8 cellular contexts compared by ENCODE assay signal in genomic region chr6:90156861-90157260, GRCh38.
A peak's percentile ranks its signal among the peaks of the same experiment; 100 is the strongest.
DNase-seq lines count a peak whose midpoint lies in the region; ATAC-seq, FAIRE-seq and TF ChIP-seq lines count a peak whose summit lies in the region.

No MANE protein-coding gene starts in this region.

- no peaks in the 10 kb centered on the region for H3K79me2 ChIP-seq in HCT116 (ENCODE audit: insufficient read depth, low read length)
- no peaks in the 10 kb centered on the region for H3K79me2 ChIP-seq in HepG2 (ENCODE audit: insufficient read depth, low read length)

- H4K20me1 ChIP-seq in HCT116 (ENCODE audit: insufficient read depth): no peaks in the 10 kb centered on the region
- H4K20me1 ChIP-seq in HepG2 (ENCODE audit: insufficient read depth, low read length): no peaks in the 10 kb centered on the region

- 19% methylated on average over 5 of the region's 5 CpGs for WGBS in HepG2 (ENCODE audit: low lambda C conversion rate)

- no peak for FAIRE-seq in HepG2 (lab: Jason Lieb, UNC)

- no peak for DNase-seq in HCT116 (ENCODE audit: low read depth, low spot score)
- peak in 3 of 5 donors; percentile 5 to 34 (median 24) for DNase-seq in T-helper 1 cell
- peak; percentile 75 for DNase-seq in activated naive CD4-positive, alpha-beta T cell treated with anti-CD3 and anti-CD28 coated beads for 36 hours
- peak in 8 of 9 donors; percentile 49 to 76 (median 67) for DNase-seq in naive thymus-derived CD4-positive, alpha-beta T cell
- no peak for DNase-seq in HepG2 (ENCODE audit: low spot score)
- DNase-seq in amygdala (lab: John Stamatoyannopoulos, UW): no peak
- DNase-seq in NCI-H748 (lab: John Stamatoyannopoulos, UW; ENCODE audit: unreplicated experiment): no peak

- H3K27me3 ChIP-seq in HCT116 (ENCODE audit: insufficient read depth, low read length) (no peaks in the 10 kb centered on the region), HepG2 (ENCODE audit: control insufficient read depth in 1 of 2, insufficient read depth in 2 of 2, low read length in 2 of 2) (peaks cover 0 to 4% of the 10 kb centered on the region in 2 experiments; a peak in 1 of 5 replicates)
- no peaks in the 10 kb centered on the region for H3K27me3 ChIP-seq in naive thymus-derived CD4-positive, alpha-beta T cell (ENCODE audit: control insufficient read depth in 2 of 2, insufficient read depth in 2 of 2, low read length in 2 of 2)

- POLR2A ChIA-PET in HCT116 (lab: Charles Lee) (no interaction called here), HepG2 (lab: Yijun Ruan, JAX) (interaction anchor here (0.5 kb wide), 1 partner anchor 299 kb away, joined by 3 read pairs; no protein-coding TSS in a partner anchor)
- POLR2A ChIA-PET in naive thymus-derived CD4-positive, alpha-beta T cell (lab: Charles Lee): interaction anchor here (0.6 to 2.1 kb wide), 13 partner anchors 17 to 206 kb away, joined by 3 to 13 read pairs (median 4); no protein-coding TSS in a partner anchor

- no peaks in the 10 kb centered on the region for H3K36me3 ChIP-seq in HCT116 (ENCODE audit: control insufficient read depth in 1 of 2, insufficient read depth in 2 of 2, low read length in 2 of 2)
- H3K36me3 ChIP-seq in naive thymus-derived CD4-positive, alpha-beta T cell (ENCODE audit: control insufficient read depth in 2 of 3, insufficient read depth in 3 of 3, low read length in 3 of 3): no peaks in the 10 kb centered on the region
- no peaks in the 10 kb centered on the region for H3K36me3 ChIP-seq in HepG2 (replicated peaks in 1 of 2; ENCODE audit: control insufficient read depth in 1 of 2, insufficient read depth in 2 of 2, low read length in 2 of 2)

- H3K36me3 Mint-ChIP-seq in activated naive CD4-positive, alpha-beta T cell treated with anti-CD3 and anti-CD28 coated beads for 36 hours (ENCODE audit: low read depth): no peaks in the 10 kb centered on the region
- H3K36me3 Mint-ChIP-seq in naive thymus-derived CD4-positive, alpha-beta T cell: peaks cover 0 to 7% (median 3%) of the 10 kb centered on the region in 5 donors

- H3K4me3 ChIP-seq in HCT116 (replicated peaks in 1 of 2; ENCODE audit: low read depth in 1 of 2, low read length in 2 of 2) (no peak overlapping the region), HepG2 (replicated peaks in 1 of 3; ENCODE audit: insufficient read depth in 1 of 3, low read depth in 2 of 3, low read length in 3 of 3) (no peak overlapping the region)
- H3K4me3 ChIP-seq in naive thymus-derived CD4-positive, alpha-beta T cell (ENCODE audit: low read length): peak overlapping the region; percentile 10

- TF ChIP-seq POLR2A in HCT116 (IDR thresholded peaks at IDR 0.05; ENCODE audit: borderline replicate concordance, extremely low read depth, insufficient read depth, insufficient read length) (no peak), HepG2 (IDR thresholded peaks at IDR 0.05; ENCODE audit: insufficient read depth in 1 of 2, low read depth in 2 of 2, low read length in 2 of 2) (no peak)

- H3K4me1 Mint-ChIP-seq in activated naive CD4-positive, alpha-beta T cell treated with anti-CD3 and anti-CD28 coated beads for 36 hours (ENCODE audit: low read depth): peaks cover 84% of the 10 kb centered on the region
- H3K4me1 Mint-ChIP-seq in naive thymus-derived CD4-positive, alpha-beta T cell: peaks cover 26 to 96% (median 86%) of the 10 kb centered on the region in 7 donors

- BruUV-seq in HCT116 (replicated peaks; lab: Mats Ljungman, UMichigan) (no TSS peak), HepG2 (replicated peaks; lab: Mats Ljungman, UMichigan) (no TSS peak)

- H3K9ac ChIP-seq in HCT116 (ENCODE audit: low read length) (no peak overlapping the region), HepG2 (ENCODE audit: insufficient read depth, low read depth, low read length) (no peak overlapping the region)

- H3K9me2 ChIP-seq in HCT116 (ENCODE audit: insufficient read depth): no peaks in the 10 kb centered on the region

- intact Hi-C loops in HCT116 (cut with micrococcal nuclease): no loop called here
- intact Hi-C loops in activated naive CD4-positive, alpha-beta T cell treated with anti-CD3 and anti-CD28 coated beads for 36 hours (cut with micrococcal nuclease): loop anchor here (1.0 kb wide), 1 partner anchor 16 kb away; no protein-coding TSS in a partner anchor
- intact Hi-C loops in naive thymus-derived CD4-positive, alpha-beta T cell (cut with micrococcal nuclease): loop anchor here in 1 of 2 donors (1.0 to 5.0 kb wide), 5 partner anchors 9 to 77 kb away; no protein-coding TSS in a partner anchor
- intact Hi-C loops in HepG2 (cut with micrococcal nuclease; ENCODE audit: unreplicated experiment): no loop called here

- no peaks in the 10 kb centered on the region for H3K27me3 Mint-ChIP-seq in activated naive CD4-positive, alpha-beta T cell treated with anti-CD3 and anti-CD28 coated beads for 36 hours (ENCODE audit: low read depth)
- H3K27me3 Mint-ChIP-seq in naive thymus-derived CD4-positive, alpha-beta T cell: no peaks in the 10 kb centered on the region

- peaks cover 0 to 15% of the 10 kb centered on the region in 2 experiments; a peak in 2 of 4 replicates for H3K4me1 ChIP-seq in HCT116 (ENCODE audit: control insufficient read depth in 1 of 2, insufficient read depth in 2 of 2, low read length in 2 of 2)
- peaks cover 8 to 84% of the 10 kb centered on the region in 2 donors for H3K4me1 ChIP-seq in naive thymus-derived CD4-positive, alpha-beta T cell (ENCODE audit: control insufficient read depth in 2 of 2, insufficient read depth in 2 of 2, low read length in 2 of 2)
- no peaks in the 10 kb centered on the region for H3K4me1 ChIP-seq in HepG2 (ENCODE audit: insufficient read depth, low read length)

- peak overlapping the region; percentile 90 for H3K27ac Mint-ChIP-seq in activated naive CD4-positive, alpha-beta T cell treated with anti-CD3 and anti-CD28 coated beads for 36 hours
- peak overlapping the region; percentile 84 to 96 (median 92) for H3K27ac Mint-ChIP-seq in naive thymus-derived CD4-positive, alpha-beta T cell

- H3K9me3 Mint-ChIP-seq in activated naive CD4-positive, alpha-beta T cell treated with anti-CD3 and anti-CD28 coated beads for 36 hours: no peaks in the 10 kb centered on the region
- no peaks in the 10 kb centered on the region for H3K9me3 Mint-ChIP-seq in naive thymus-derived CD4-positive, alpha-beta T cell

- in situ Hi-C loops in HepG2 (cut with HindIII; ENCODE audit: extremely low pct_ligation_motif_present, low pct_unique_long_range_greater_than_20kb): no loop called here

- TF ChIP-seq RAD21 in HCT116 (IDR thresholded peaks at IDR 0.05; ENCODE audit: low read depth): no peak
- TF ChIP-seq RAD21 in HepG2 (CRISPR knock-in tag; IDR thresholded peaks at IDR 0.05): no peak

- H3K9me3 ChIP-seq in HCT116 (ENCODE audit: control insufficient read depth in 1 of 2, insufficient read depth in 1 of 2, low read depth in 1 of 2, low read length in 2 of 2): no peaks in the 10 kb centered on the region
- H3K9me3 ChIP-seq in naive thymus-derived CD4-positive, alpha-beta T cell (ENCODE audit: control insufficient read depth in 2 of 3, low read length in 3 of 3): no peaks in the 10 kb centered on the region
- no peaks in the 10 kb centered on the region for H3K9me3 ChIP-seq in HepG2 (ENCODE audit: low read length)

- TF ChIP-seq CTCF in HCT116 (IDR thresholded peaks at IDR 0.05 in 2 of 3, conservative IDR thresholded peaks at IDR 0.05 in 1 of 3; ENCODE audit: borderline replicate concordance in 1 of 3, insufficient read depth in 1 of 3, low read depth in 2 of 3, low read length in 2 of 3): no peak
- TF ChIP-seq CTCF in HepG2 (CRISPR knock-in tag; IDR thresholded peaks at IDR 0.05): no peak

- H2AFZ ChIP-seq in HCT116 (ENCODE audit: low read depth, low read length, poor library complexity, severe bottlenecking) (no peak overlapping the region), HepG2 (ENCODE audit: low read length) (no peak overlapping the region)

- RAD21 ChIA-PET in HCT116 (lab: Charles Lee; ENCODE audit: low non-redundant PET in 1 of 2, low total read pairs in 2 of 2, uncharacterized antibody in 2 of 2, unreplicated experiment in 2 of 2): no interaction called here

- peak overlapping the region; percentile 45 for H3K4me2 ChIP-seq in HCT116 (ENCODE audit: low read length)
- no peak overlapping the region for H3K4me2 ChIP-seq in HepG2 (ENCODE audit: low read depth, low read length)

- CTCF ChIA-PET in HCT116 (lab: Charles Lee): no interaction called here
- CTCF ChIA-PET in activated naive CD4-positive, alpha-beta T cell treated with anti-CD3 and anti-CD28 coated beads for 36 hours (lab: Charles Lee): interaction anchor here (0.7 to 1.6 kb wide), 4 partner anchors 11 to 23 kb away, joined by 3 to 4 read pairs (median 4); no protein-coding TSS in a partner anchor
- CTCF ChIA-PET in naive thymus-derived CD4-positive, alpha-beta T cell (lab: Charles Lee): interaction anchor here (0.8 to 1.1 kb wide), 4 partner anchors 11 to 67 kb away, joined by 3 read pairs; no protein-coding TSS in a partner anchor
- CTCF ChIA-PET in HepG2 (lab: Yijun Ruan, JAX; ENCODE audit: low intra/inter-chr PET ratio, low total read pairs): no interaction called here

- ATAC-seq in HCT116: peak; percentile 62
- peak; percentile 95 for ATAC-seq in naive thymus-derived CD4-positive, alpha-beta T cell
- ATAC-seq in HepG2: no peak
- ATAC-seq in HG02678 (IDR thresholded peaks at IDR 0.05; ENCODE audit: unreplicated experiment): no peak

- TF ChIP-seq EP300 in HepG2 (IDR thresholded peaks at IDR 0.05; ENCODE audit: low read depth in 2 of 2, low read length in 2 of 2) (no peak), HepG2 (CRISPR knock-in tag; IDR thresholded peaks at IDR 0.05; ENCODE audit: borderline replicate concordance) (no peak)

- H3K27ac ChIP-seq in HCT116 (ENCODE audit: low read depth, low read length) (no peak overlapping the region), HepG2 (ENCODE audit: extremely low read length, insufficient read depth, low read length) (no peak overlapping the region)
- peak overlapping the region; percentile 62 for H3K27ac ChIP-seq in naive thymus-derived CD4-positive, alpha-beta T cell (ENCODE audit: low read depth, low read length)

- H3K4me3 Mint-ChIP-seq in activated naive CD4-positive, alpha-beta T cell treated with anti-CD3 and anti-CD28 coated beads for 36 hours: peak overlapping the region; percentile 22
- H3K4me3 Mint-ChIP-seq in naive thymus-derived CD4-positive, alpha-beta T cell: peak overlapping the region; percentile 61 to 79 (median 68)

TF ChIP-seq in HCT116, 20 proteins besides CTCF, POLR2A, EP300 and RAD21:
- TF ChIP-seq EZH2phosphoT487 (IDR thresholded peaks at IDR 0.05; ENCODE audit: borderline replicate concordance) (no peak), CBX3 (IDR thresholded peaks at IDR 0.05; ENCODE audit: low read depth) (0 out of 2 replicates have a peak, but pooled peaks have one; percentile 14)
TF ChIP-seq in HCT116: peak in this region for 1.

TF ChIP-seq in HepG2, 621 proteins besides CTCF, POLR2A, EP300 and RAD21 (continues in another document):
- TF ChIP-seq ZNF580 (CRISPR knock-in tag; IDR thresholded peaks at IDR 0.05; ENCODE audit: borderline replicate concordance, low read depth): no peak

Comparison
In these comparisons a context has a peak if more than half of its experiments do, and no peak if none do; other contexts are left out.
1. ATAC-seq: peak in HCT116 (single experiment) and naive thymus-derived CD4-positive, alpha-beta T cell (single experiment); none in HepG2 (single experiment) and HG02678 (single experiment).
2. DNase-seq: peak in T-helper 1 cell (3 of 5), activated naive CD4-positive, alpha-beta T cell treated with anti-CD3 and anti-CD28 coated beads for 36 hours (single experiment) and naive thymus-derived CD4-positive, alpha-beta T cell (8 of 9); none in HCT116 (single experiment), HepG2 (single experiment), amygdala (0 of 56) and NCI-H748 (single experiment).
3. CTCF ChIA-PET loops: an anchor here in activated naive CD4-positive, alpha-beta T cell treated with anti-CD3 and anti-CD28 coated beads for 36 hours (0.7 to 1.6 kb wide) and naive thymus-derived CD4-positive, alpha-beta T cell (0.8 to 1.1 kb wide); none called in HCT116 and HepG2.